Comparison of ENCODE assay signal across 8 cellular contexts in genomic region chr1:149712154-149713017, GRCh38.
A peak's percentile ranks its signal among the peaks of the same experiment; 100 is the strongest.
DNase-seq lines count a peak whose midpoint lies in the region; ATAC-seq and TF ChIP-seq lines count a peak whose summit lies in the region.
"Not testable (repeated sequence)": the region's sequence is repeated elsewhere in the genome, so short reads cannot be mapped to it uniquely, and the experiment has no call there.

No MANE protein-coding gene starts in this region.

- not testable (repeated sequence) for H3K79me2 ChIP-seq in GM23338 (replicated peaks; ENCODE audit: insufficient read depth)

- not testable (repeated sequence) for H4K20me1 ChIP-seq in GM23338 (replicated peaks; ENCODE audit: insufficient read depth)

- not testable (repeated sequence) for H3K9me3 ChIP-seq in WERI-Rb-1 (ENCODE audit: severe bottlenecking)

- not testable (repeated sequence) for H3F3A ChIP-seq in GM23338 (replicated peaks; ENCODE audit: low read depth)

- H2AFZ ChIP-seq in GM23338: not testable (repeated sequence)

- H3K4me1 ChIP-seq in GM23338 (ENCODE audit: insufficient read depth): not testable (repeated sequence)

- TF ChIP-seq CTCF in 22Rv1 (IDR thresholded peaks at IDR 0.05); GM23338 (conservative IDR thresholded peaks at IDR 0.05; ENCODE audit: low read depth in 2 of 2); WERI-Rb-1 (IDR thresholded peaks at IDR 0.05; ENCODE audit: low read depth, low read length): not testable (repeated sequence)

- H3K36me3 Mint-ChIP-seq in GM23338 (ENCODE audit: low read depth): not testable (repeated sequence)

- not testable (repeated sequence) for H3K27ac Mint-ChIP-seq in GM23338

- DNase-seq in GM23338 (ENCODE audit: low spot score): peak; percentile 47
- peak; percentile 22 to 57 for DNase-seq in NCI-H446 (lab: John Stamatoyannopoulos, UW)
- peak; percentile 51 for DNase-seq in WERI-Rb-1
- peak; percentile 47 for DNase-seq in amniotic epithelial cell (ENCODE audit: low read depth)
- peak; percentile 47 for DNase-seq in fibroblast of the conjunctiva (ENCODE audit: low read depth)
- DNase-seq in lung microvascular endothelial cell (ENCODE audit: low read depth in 2 of 2): peak; percentile 64 to 75
- DNase-seq in stimulated activated CD4-positive, alpha-beta T cell treated with anti-CD3 and anti-CD28 coated beads, Interleukin-12 subunit alpha, Interleukin-12 subunit beta, amount 100 ng/mL, for 4 hours: peak; percentile 39

- H3K27me3 ChIP-seq in GM23338 (ENCODE audit: insufficient read depth); WERI-Rb-1 (ENCODE audit: insufficient read depth, low read depth, severe bottlenecking): not testable (repeated sequence)

- H3K4me2 ChIP-seq in GM23338: peak overlapping the region; percentile 60; the same call in 1 of the 2 replicates

- not testable (repeated sequence) for H3K36me3 ChIP-seq in GM23338 (ENCODE audit: insufficient read depth); WERI-Rb-1

- ATAC-seq in GM23338: peak; percentile 34

- not testable (repeated sequence) for H3K4me1 Mint-ChIP-seq in GM23338

- H3K9me2 ChIP-seq in GM23338 (ENCODE audit: insufficient read depth): not testable (repeated sequence)

- H3K4me3 ChIP-seq in GM23338: peak overlapping the region; percentile 51
- peak overlapping the region; percentile 54 for H3K4me3 ChIP-seq in WERI-Rb-1 (ENCODE audit: low read depth, low read length)

- H3K27me3 Mint-ChIP-seq in GM23338 (ENCODE audit: insufficient read depth, low read depth, poor library complexity): not testable (repeated sequence)

- peak overlapping the region; percentile 73 for H3K4me3 Mint-ChIP-seq in GM23338

- H3K9me3 Mint-ChIP-seq in GM23338: not testable (repeated sequence)

- peak overlapping the region; percentile 32; the same call in 1 of the 2 replicates for H3K27ac ChIP-seq in 22Rv1
- not testable (repeated sequence) for H3K27ac ChIP-seq in GM23338 (ENCODE audit: low read depth); WERI-Rb-1
